ENCODE assay signal across 8 cellular contexts in the genomic region with DNA sequence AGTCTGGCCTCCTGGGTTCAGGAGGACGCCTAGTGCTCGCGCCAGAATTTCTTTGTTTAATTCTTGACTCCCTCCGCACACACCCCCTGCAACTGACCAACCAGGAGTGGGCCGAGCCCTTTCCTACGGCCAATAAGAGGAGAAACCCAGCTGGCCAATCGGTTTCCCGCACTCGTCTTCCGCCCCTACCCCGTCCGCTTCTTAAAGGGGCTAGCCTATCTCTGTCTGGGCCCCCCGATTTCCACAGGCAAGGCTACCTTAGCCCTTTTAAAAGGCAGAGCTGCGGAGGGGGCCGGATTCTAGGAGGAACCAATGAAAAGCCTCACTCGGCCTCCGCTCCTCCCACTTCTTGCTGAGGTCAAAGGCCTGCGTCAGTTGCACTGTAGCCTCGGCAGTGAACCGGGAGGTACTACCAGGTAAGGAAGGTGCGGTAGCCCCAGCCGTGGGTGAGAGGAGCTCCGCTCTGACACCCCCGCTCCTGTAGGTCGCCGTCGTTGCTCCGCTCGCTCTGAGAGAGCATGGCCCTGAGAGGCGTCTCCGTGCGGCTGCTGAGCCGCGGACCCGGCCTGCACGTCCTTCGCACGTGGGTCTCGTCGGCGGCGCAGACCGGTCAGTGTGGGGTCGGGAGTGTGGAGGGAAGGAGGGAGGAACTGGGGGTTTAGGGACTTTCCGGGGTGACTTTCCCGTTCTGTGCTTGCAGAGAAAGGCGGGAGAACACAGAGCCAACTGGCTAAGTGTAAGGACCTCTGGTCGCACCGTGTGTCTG. TPM values are rescaled to one million over a fixed set of nuclear protein-coding genes. Genes with fewer than 3 reads are reported as not detected.
DNase-seq lines count a peak whose midpoint lies in the region; ATAC-seq and TF ChIP-seq lines count a peak whose summit lies in the region.

A gene (plus strand): TSS at position 374 of the 766 bp plus-strand sequence. CDS start 145 bp downstream, at position 519.

- intact Hi-C loops in Right ventricle myocardium inferior (cut with DNase I) (loop anchor here (2.0 kb wide), 1 partner anchor 28 kb away; a partner anchor contains a TSS), ovary (cut with DNase I) (no loop called here), thyroid gland (cut with DNase I) (no loop called here)

- peak within 1 kb of the TSS; percentile 99 for H3K4me3 Mint-ChIP-seq in activated naive CD8-positive, alpha-beta T cell treated with anti-CD3 and anti-CD28 coated beads, Interleukin-2, amount 50 U/mL, for 24 hours

- H3K27me3 Mint-ChIP-seq in activated naive CD8-positive, alpha-beta T cell treated with anti-CD3 and anti-CD28 coated beads, Interleukin-2, amount 50 U/mL, for 24 hours: no peaks in the 10 kb centered on the region

- TF ChIP-seq EP300 in ovary (IDR thresholded peaks at IDR 0.05): no peak

- H3K9me3 Mint-ChIP-seq in activated naive CD8-positive, alpha-beta T cell treated with anti-CD3 and anti-CD28 coated beads, Interleukin-2, amount 50 U/mL, for 24 hours: no peaks in the 10 kb centered on the region

- H3K27ac Mint-ChIP-seq in activated naive CD8-positive, alpha-beta T cell treated with anti-CD3 and anti-CD28 coated beads, Interleukin-2, amount 50 U/mL, for 24 hours: peak within 1 kb of the TSS; percentile 91

- peaks cover 5% of the 10 kb centered on the region for H3K4me1 ChIP-seq in ovary (ENCODE audit: insufficient read depth)
- peaks cover 10 to 11% of the 10 kb centered on the region in 2 donors for H3K4me1 ChIP-seq in thyroid gland

- peak; percentile 58 for TF ChIP-seq POLR2A in ovary (IDR thresholded peaks at IDR 0.05)
- TF ChIP-seq POLR2A in thyroid gland (IDR thresholded peaks at IDR 0.05): peak in 1 of 2 donors; percentile 78

- no peaks in the 10 kb centered on the region for H3K27me3 ChIP-seq in ovary
- no peaks in the 10 kb centered on the region for H3K27me3 ChIP-seq in thyroid gland

- H3K36me3 ChIP-seq in ovary (no peaks in the 10 kb centered on the region), thyroid gland (peaks cover 0 to 11% of the 10 kb centered on the region in 2 donors)

- H3K27ac ChIP-seq in ovary: peak within 1 kb of the TSS in 1 of 2 donors; percentile 70
- peak within 1 kb of the TSS in 1 of 3 donors; percentile 24 for H3K27ac ChIP-seq in thyroid gland

- H3K9me3 ChIP-seq in ovary: no peaks in the 10 kb centered on the region
- H3K9me3 ChIP-seq in thyroid gland: no peaks in the 10 kb centered on the region

- DNase-seq in GM12864 (ENCODE audit: low read depth) (peak; percentile 97), NCI-H1417 treated with DMSO at 0.1 percent for 48 hours (lab: John Stamatoyannopoulos, UW) (peak; percentile 99), SW480 (ENCODE audit: low spot score) (peak; percentile 100), Right ventricle myocardium inferior (ENCODE audit: missing footprints) (peak; percentile 99), ovary (peak; percentile 94 to 98 (median 95)), thyroid gland (peak; percentile 99)
- peak; percentile 93 for DNase-seq in activated naive CD8-positive, alpha-beta T cell treated with anti-CD3 and anti-CD28 coated beads, Interleukin-2, amount 50 U/mL, for 24 hours

- H3K4me3 ChIP-seq in GM12864 (ENCODE audit: low read depth, low read length) (peak within 1 kb of the TSS; percentile 77), ovary (peak within 1 kb of the TSS; percentile 95), thyroid gland (replicated peaks in 1 of 3) (peak within 1 kb of the TSS; percentile 44 to 71 (median 55))

- H3K4me1 Mint-ChIP-seq in activated naive CD8-positive, alpha-beta T cell treated with anti-CD3 and anti-CD28 coated beads, Interleukin-2, amount 50 U/mL, for 24 hours: peaks cover 27% of the 10 kb centered on the region

- no peak for TF ChIP-seq CTCF in GM12864 (IDR thresholded peaks at IDR 0.05; ENCODE audit: low read depth, low read length, missing control alignments)
- TF ChIP-seq CTCF in ovary (IDR thresholded peaks at IDR 0.05): no peak
- TF ChIP-seq CTCF in thyroid gland (IDR thresholded peaks at IDR 0.05): peak in 1 of 6 experiments; percentile 23

- WGBS in ovary, 3 donors: 0 to 1% (median 0%) methylated on average over 48 to 49 of the region's 49 CpGs
- WGBS in thyroid gland, 2 donors: 0 to 1% methylated on average over 35 to 36 of the region's 49 CpGs

- peak; percentile 95 for ATAC-seq in HG02678 (IDR thresholded peaks at IDR 0.05; ENCODE audit: unreplicated experiment)
- ATAC-seq in activated naive CD8-positive, alpha-beta T cell treated with anti-CD3 and anti-CD28 coated beads, Interleukin-2, amount 50 U/mL, for 24 hours: peak; percentile 98
- peak; percentile 99 for ATAC-seq in Right ventricle myocardium inferior

- peaks cover 8% of the 10 kb centered on the region for H3K36me3 Mint-ChIP-seq in activated naive CD8-positive, alpha-beta T cell treated with anti-CD3 and anti-CD28 coated beads, Interleukin-2, amount 50 U/mL, for 24 hours (ENCODE audit: low read depth)

RNA-seq across cellular contexts. Expression of the gene that starts here (rescaled TPM):
- total RNA-seq in Right ventricle myocardium inferior (33.4 TPM), ovary (10 to 100 TPM; 17.7 to 36.3 (median 28.4) TPM), thyroid gland (10 to 100 TPM; 31.2 to 63.7 (median 46.7) TPM)
- polyA plus RNA-seq in ovary: 10 to 100 TPM; 11.9 to 35.3 TPM
